Comparison of ENCODE assay signal across 28 cellular contexts in genomic region chr2:14650066-14650465, GRCh38.
"Had no signal": no experiment of that assay in that cellular context is flagged by ENCODE, and none has a peak within 500 bp of the region (broad histone marks: within the 10 kb centered on the region; RNA-seq: fewer than 3 reads in every experiment).

No MANE protein-coding gene starts in this region.

- H3K27ac Mint-ChIP-seq: stimulated activated effector memory CD8-positive, alpha-beta T cell treated with anti-CD3 and anti-CD28 coated beads, Interleukin-12 subunit alpha, Interleukin-12 subunit beta, amount 100 ng/mL, for 72 hours; stimulated activated memory B cell treated with anti-CD40 and anti-IgM and Interleukin-4, amounts not matched to agents 10 μg/mL and 1 μg/mL and 100 μg/mL, for 72 hours; stimulated activated naive B cell treated with anti-CD40 and anti-IgM and Interleukin-4, amounts not matched to agents 10 μg/mL and 1 μg/mL and 100 μg/mL, for 72 hours; stimulated activated naive CD8-positive, alpha-beta T cell treated with anti-CD3 and anti-CD28 coated beads, Interleukin-15, amount 100 ng/mL, for 72 hours; stimulated activated naive CD8-positive, alpha-beta T cell treated with anti-CD3 and anti-CD28 coated beads, Interleukin-15, Interleukin-2, amounts not matched to agents 100 ng/mL and 50 ng/mL, for 24 hours; type B pancreatic cell had no signal

- ATAC-seq: stimulated activated naive B cell treated with anti-CD40 and anti-IgM and Interleukin-4, amounts not matched to agents 10 μg/mL and 1 μg/mL and 100 μg/mL, for 72 hours; stimulated activated naive CD8-positive, alpha-beta T cell treated with anti-CD3 and anti-CD28 coated beads, Interleukin-15, amount 100 ng/mL, for 72 hours; stimulated activated naive CD8-positive, alpha-beta T cell treated with anti-CD3 and anti-CD28 coated beads, Interleukin-15, Interleukin-2, amounts not matched to agents 100 U/mL and 50 U/mL, for 24 hours; upper lobe of right lung had no signal

- H3K4me3 Mint-ChIP-seq: stimulated activated effector memory CD8-positive, alpha-beta T cell treated with anti-CD3 and anti-CD28 coated beads, Interleukin-12 subunit alpha, Interleukin-12 subunit beta, amount 100 ng/mL, for 72 hours; stimulated activated memory B cell treated with anti-CD40 and anti-IgM and Interleukin-4, amounts not matched to agents 10 μg/mL and 1 μg/mL and 100 μg/mL, for 72 hours; stimulated activated naive B cell treated with anti-CD40 and anti-IgM and Interleukin-4, amounts not matched to agents 10 μg/mL and 1 μg/mL and 100 μg/mL, for 72 hours; stimulated activated naive CD8-positive, alpha-beta T cell treated with anti-CD3 and anti-CD28 coated beads, Interleukin-15, amount 100 ng/mL, for 72 hours; stimulated activated naive CD8-positive, alpha-beta T cell treated with anti-CD3 and anti-CD28 coated beads, Interleukin-15, Interleukin-2, amounts not matched to agents 100 ng/mL and 50 ng/mL, for 24 hours; type B pancreatic cell had no signal

- H3K9me3 Mint-ChIP-seq: stimulated activated effector memory CD8-positive, alpha-beta T cell treated with anti-CD3 and anti-CD28 coated beads, Interleukin-12 subunit alpha, Interleukin-12 subunit beta, amount 100 ng/mL, for 72 hours; stimulated activated memory B cell treated with anti-CD40 and anti-IgM and Interleukin-4, amounts not matched to agents 10 μg/mL and 1 μg/mL and 100 μg/mL, for 72 hours; stimulated activated naive B cell treated with anti-CD40 and anti-IgM and Interleukin-4, amounts not matched to agents 10 μg/mL and 1 μg/mL and 100 μg/mL, for 72 hours; stimulated activated naive CD8-positive, alpha-beta T cell treated with anti-CD3 and anti-CD28 coated beads, Interleukin-15, amount 100 ng/mL, for 72 hours; stimulated activated naive CD8-positive, alpha-beta T cell treated with anti-CD3 and anti-CD28 coated beads, Interleukin-15, Interleukin-2, amounts not matched to agents 100 ng/mL and 50 ng/mL, for 24 hours; type B pancreatic cell had no signal

- H3K4me1 Mint-ChIP-seq: stimulated activated effector memory CD8-positive, alpha-beta T cell treated with anti-CD3 and anti-CD28 coated beads, Interleukin-12 subunit alpha, Interleukin-12 subunit beta, amount 100 ng/mL, for 72 hours; stimulated activated naive B cell treated with anti-CD40 and anti-IgM and Interleukin-4, amounts not matched to agents 10 μg/mL and 1 μg/mL and 100 μg/mL, for 72 hours had no signal

- H3K36me3 Mint-ChIP-seq: stimulated activated effector memory CD8-positive, alpha-beta T cell treated with anti-CD3 and anti-CD28 coated beads, Interleukin-12 subunit alpha, Interleukin-12 subunit beta, amount 100 ng/mL, for 72 hours; stimulated activated memory B cell treated with anti-CD40 and anti-IgM and Interleukin-4, amounts not matched to agents 10 μg/mL and 1 μg/mL and 100 μg/mL, for 72 hours; stimulated activated naive B cell treated with anti-CD40 and anti-IgM and Interleukin-4, amounts not matched to agents 10 μg/mL and 1 μg/mL and 100 μg/mL, for 72 hours; type B pancreatic cell had no signal

- H3K27ac ChIP-seq: stomach, suprapubic skin, testis, thoracic aorta, thyroid gland, tibial artery, tibial nerve, transverse colon, upper lobe of left lung, upper lobe of right lung, uterus, vagina had no signal

- H3K27me3 Mint-ChIP-seq: stimulated activated memory B cell treated with anti-CD40 and anti-IgM and Interleukin-4, amounts not matched to agents 10 μg/mL and 1 μg/mL and 100 μg/mL, for 72 hours; stimulated activated naive B cell treated with anti-CD40 and anti-IgM and Interleukin-4, amounts not matched to agents 10 μg/mL and 1 μg/mL and 100 μg/mL, for 72 hours; type B pancreatic cell had no signal

- DNase-seq: stimulated activated CD4-positive, alpha-beta T cell treated with anti-CD3 and anti-CD28 coated beads, Interleukin-2, amount 100 ng/mL, for 48 hours; stimulated activated CD4-positive, alpha-beta T cell treated with anti-CD3 and anti-CD28 coated beads, Interleukin-4, amount 100 ng/mL, for 1 hour; stimulated activated CD4-positive, alpha-beta T cell treated with anti-CD3 and anti-CD28 coated beads, Interleukin-4, amount 100 ng/mL, for 24 hours; stimulated activated CD4-positive, alpha-beta T cell treated with anti-CD3 and anti-CD28 coated beads, Interleukin-4, amount 100 ng/mL, for 4 hours; stimulated activated CD8-positive, alpha-beta memory T cell treated with anti-CD3 and anti-CD28 coated beads, Interleukin-4, amount 100 ng/mL, for 48 hours; stimulated activated naive B cell treated with anti-CD40 and anti-IgM and Interleukin-4, amounts not matched to agents 10 μg/mL and 1 μg/mL and 100 μg/mL, for 72 hours; stimulated activated naive CD4-positive, alpha-beta T cell; stimulated activated naive CD4-positive, alpha-beta T cell treated with Interleukin-2 at 50 U/mL for 16 hours; stimulated activated naive CD8-positive, alpha-beta T cell treated with anti-CD3 and anti-CD28 coated beads, Interleukin-15, amount 100 ng/mL, for 72 hours; stimulated activated naive CD8-positive, alpha-beta T cell treated with anti-CD3 and anti-CD28 coated beads, Interleukin-15, Interleukin-2, amounts not matched to agents 100 U/mL and 50 U/mL, for 24 hours; stomach; substantia nigra; testis; thyroid gland; tibial artery; transverse colon; trophoblast cell; upper lobe of left lung; upper lobe of right lung; uterus had no signal
